In genomic region chr12:124125472-124125871, GRCh38 we compare ENCODE assay signal across 8 cellular contexts.
DNase-seq lines count a peak whose midpoint lies in the region; ATAC-seq and TF ChIP-seq lines count a peak whose summit lies in the region.

No MANE protein-coding gene starts in this region.

- no peak for TF ChIP-seq POLR2A in esophagus muscularis mucosa (IDR thresholded peaks at IDR 0.05; ENCODE audit: low read depth)

- no peak for TF ChIP-seq EP300 in esophagus muscularis mucosa (IDR thresholded peaks at IDR 0.05)

- intact Hi-C loops in esophagus muscularis mucosa (cut with DNase I): no loop called here

- H3K4me1 ChIP-seq in esophagus muscularis mucosa: no peaks in the 10 kb centered on the region

- no peak overlapping the region for H3K27ac ChIP-seq in esophagus muscularis mucosa (replicated peaks in 1 of 4)

- WGBS in esophagus muscularis mucosa: 48% methylated on average over 7 of the region's 7 CpGs

- no peaks in the 10 kb centered on the region for H3K9me3 ChIP-seq in esophagus muscularis mucosa

- ATAC-seq in GM19372 (IDR thresholded peaks at IDR 0.05; ENCODE audit: low read depth, unreplicated experiment) (peak; percentile 77), HG03097 (IDR thresholded peaks at IDR 0.05; ENCODE audit: low FRiP score, unreplicated experiment) (peak; percentile 83)

- DNase-seq in COLO668 (lab: John Stamatoyannopoulos, UW; ENCODE audit: unreplicated experiment) (peak; percentile 79), NCI-H774 (lab: John Stamatoyannopoulos, UW) (peak; percentile 74), esophagus muscularis mucosa (ENCODE audit: extremely low spot score) (no peak), D341Med (ENCODE audit: low spot score) (no peak), AML-193 (lab: John Stamatoyannopoulos, UW) (no peak)
- no peak for DNase-seq in central memory CD4-positive, alpha-beta T cell

- H3K36me3 ChIP-seq in esophagus muscularis mucosa: no peaks in the 10 kb centered on the region

- TF ChIP-seq CTCF in esophagus muscularis mucosa (IDR thresholded peaks at IDR 0.05): no peak

- no peak overlapping the region for H3K4me3 ChIP-seq in esophagus muscularis mucosa

- H3K27me3 ChIP-seq in esophagus muscularis mucosa: no peaks in the 10 kb centered on the region

Comparison
In these comparisons a context has a peak if more than half of its experiments do, and no peak if none do; other contexts are left out.
1. DNase-seq: peak in COLO668 (single experiment) and NCI-H774 (single experiment); none in esophagus muscularis mucosa (single experiment), D341Med (single experiment), AML-193 (0 of 2) and central memory CD4-positive, alpha-beta T cell (single experiment).